28 cellular contexts compared by ENCODE assay signal in the genomic region with DNA sequence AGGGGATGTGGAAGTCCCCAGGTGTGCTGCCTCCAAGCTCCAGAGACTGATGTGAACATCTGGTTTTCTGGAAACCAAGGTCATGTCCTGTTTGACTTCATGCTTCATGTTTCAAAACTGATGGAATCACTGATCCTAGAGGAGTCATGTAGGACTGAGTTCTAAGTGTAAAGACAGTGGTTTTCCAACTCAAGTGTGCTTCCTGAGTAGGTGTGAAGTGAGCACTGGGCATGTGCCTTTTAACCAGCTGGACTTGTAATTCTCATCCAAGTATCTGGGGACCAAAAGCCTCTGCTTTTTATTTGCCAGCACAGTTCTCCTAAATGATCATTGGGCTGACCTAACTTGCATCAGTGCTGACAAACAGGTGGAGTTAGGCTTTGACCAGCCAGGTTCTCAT. TPM values are rescaled to one million over a fixed set of nuclear protein-coding genes. Genes with fewer than 3 reads are reported as not detected.
"Had no signal": no experiment of that assay in that cellular context is flagged by ENCODE, and none has a peak within 500 bp of the region (broad histone marks: within the 10 kb centered on the region; RNA-seq: fewer than 3 reads in every experiment).

No MANE protein-coding gene starts in this region.

- FAIRE-seq: islet of Langerhans, small intestine had no signal

- H3K36me3 ChIP-seq: adrenal gland, ascending aorta, brain microvascular endothelial cell, colonic mucosa, gastroesophageal sphincter, heart left ventricle had no signal

- H3K9me3 Mint-ChIP-seq: activated B cell treated with CpG ODN at 0.5 μM for 24 hours; activated T-cell treated with anti-CD3 and anti-CD28 coated beads, Interleukin-2, amount 50 U/mL, for 4 hours; activated T-helper 2 cell treated with anti-CD3 and anti-CD28 coated beads, Interferon-gamma antibody, Interleukin-2, Interleukin-4, amounts not matched to agents 10 μg/mL and 5 μg/mL and 100 μg/mL, durations not matched to agents 14 hours and 24 hours and 36 hours; effector memory CD8-positive, alpha-beta T cell; natural killer cell; stimulated activated effector memory CD8-positive, alpha-beta T cell treated with anti-CD3 and anti-CD28 coated beads, Interleukin-12 subunit alpha, Interleukin-12 subunit beta, amount 100 ng/mL, for 72 hours had no signal

- H3K36me3 Mint-ChIP-seq: activated naive CD8-positive, alpha-beta T cell; natural killer cell; stimulated activated effector memory CD8-positive, alpha-beta T cell treated with anti-CD3 and anti-CD28 coated beads, Interleukin-12 subunit alpha, Interleukin-12 subunit beta, amount 100 ng/mL, for 72 hours had no signal

- H3K4me3 ChIP-seq: adrenal gland, ascending aorta, colonic mucosa, dorsolateral prefrontal cortex, gastroesophageal sphincter, heart left ventricle had no signal

- H3K4me1 Mint-ChIP-seq: activated B cell treated with CpG ODN at 0.5 μM for 24 hours; activated CD4-positive, alpha-beta T cell treated with anti-CD3 and anti-CD28 coated beads for 36 hours; stimulated activated effector memory CD8-positive, alpha-beta T cell treated with anti-CD3 and anti-CD28 coated beads, Interleukin-12 subunit alpha, Interleukin-12 subunit beta, amount 100 ng/mL, for 72 hours had no signal

- H3K4me3 Mint-ChIP-seq: activated B cell treated with CpG ODN at 0.5 μM for 24 hours; activated CD4-positive, alpha-beta T cell treated with anti-CD3 and anti-CD28 coated beads for 36 hours; activated naive CD8-positive, alpha-beta T cell; activated T-cell treated with anti-CD3 and anti-CD28 coated beads, Interleukin-2, amount 50 U/mL, for 4 hours; effector memory CD8-positive, alpha-beta T cell; natural killer cell; stimulated activated effector memory CD8-positive, alpha-beta T cell treated with anti-CD3 and anti-CD28 coated beads, Interleukin-12 subunit alpha, Interleukin-12 subunit beta, amount 100 ng/mL, for 72 hours; type B pancreatic cell had no signal

- H3K27me3 ChIP-seq: adrenal gland, ascending aorta, brain microvascular endothelial cell, colonic mucosa, dorsolateral prefrontal cortex, gastroesophageal sphincter had no signal

- DNase-seq: activated B cell treated with CpG ODN at 0.5 μM for 24 hours; activated CD4-positive, alpha-beta T cell treated with anti-CD3 and anti-CD28 coated beads for 36 hours; activated CD4-positive, alpha-beta T cell treated with anti-CD3 and anti-CD28 coated beads, Interleukin-2, amount 50 U/mL, for 4 hours; activated CD8-positive, alpha-beta memory T cell treated with anti-CD3 and anti-CD28 coated beads, Interleukin-2, amount 50 U/mL, for 48 hours; activated naive CD4-positive, alpha-beta T cell; activated T-cell treated with anti-CD3 and anti-CD28 coated beads, Interleukin-2, amount 50 U/mL, for 4 hours; adrenal gland; brain microvascular endothelial cell; central memory CD4-positive, alpha-beta T cell; colonic mucosa; effector memory CD8-positive, alpha-beta T cell; heart left ventricle; left ventricle myocardium superior; mammary epithelial cell; midbrain; natural killer cell; posterior cingulate gyrus; small intestine; stimulated activated CD4-positive, alpha-beta T cell treated with anti-CD3 and anti-CD28 coated beads, Interleukin-2, amount 100 ng/mL, for 24 hours had no signal

- H3K9me3 ChIP-seq: adrenal gland, ascending aorta, colonic mucosa, gastroesophageal sphincter, heart left ventricle had no signal

- H3K27me3 Mint-ChIP-seq: type B pancreatic cell had no signal

- ATAC-seq: activated CD4-positive, alpha-beta T cell treated with anti-CD3 and anti-CD28 coated beads for 36 hours; activated T-cell treated with anti-CD3 and anti-CD28 coated beads, Interleukin-2, amount 50 U/mL, for 4 hours; effector memory CD8-positive, alpha-beta T cell; gastroesophageal sphincter; heart left ventricle; left ventricle myocardium superior; stimulated activated effector memory CD8-positive, alpha-beta T cell treated with anti-CD3 and anti-CD28 coated beads, Interleukin-12 subunit alpha, Interleukin-12 subunit beta, amount 100 ng/mL, for 72 hours had no signal

- H3K4me1 ChIP-seq: adrenal gland, ascending aorta, colonic mucosa, gastroesophageal sphincter had no signal

- H3K27ac Mint-ChIP-seq: activated B cell treated with CpG ODN at 0.5 μM for 24 hours; activated CD4-positive, alpha-beta T cell treated with anti-CD3 and anti-CD28 coated beads for 36 hours; activated naive CD8-positive, alpha-beta T cell; activated T-helper 2 cell treated with anti-CD3 and anti-CD28 coated beads, Interferon-gamma antibody, Interleukin-2, Interleukin-4, amounts not matched to agents 10 μg/mL and 5 μg/mL and 100 μg/mL, durations not matched to agents 14 hours and 24 hours and 36 hours; effector memory CD8-positive, alpha-beta T cell; natural killer cell; stimulated activated effector memory CD8-positive, alpha-beta T cell treated with anti-CD3 and anti-CD28 coated beads, Interleukin-12 subunit alpha, Interleukin-12 subunit beta, amount 100 ng/mL, for 72 hours; type B pancreatic cell had no signal

RNA-seq across cellular contexts. Expression of a gene that starts 36.9 kb away (rescaled TPM):
- total RNA-seq: activated B cell treated with CpG ODN at 0.5 μM for 24 hours; activated CD8-positive, alpha-beta memory T cell treated with anti-CD3 and anti-CD28 coated beads for 36 hours; activated T-cell treated with anti-CD3 and anti-CD28 coated beads, Interleukin-2, amount 50 U/mL, for 4 hours; activated T-helper 2 cell treated with anti-CD3 and anti-CD28 coated beads, Interferon-gamma antibody, Interleukin-2, Interleukin-4, amounts not matched to agents 10 μg/mL and 5 μg/mL and 100 μg/mL, durations not matched to agents 14 hours and 24 hours and 36 hours; ascending aorta had no signal
